ENCODE assay signal across 14 cellular contexts in the genomic region with DNA sequence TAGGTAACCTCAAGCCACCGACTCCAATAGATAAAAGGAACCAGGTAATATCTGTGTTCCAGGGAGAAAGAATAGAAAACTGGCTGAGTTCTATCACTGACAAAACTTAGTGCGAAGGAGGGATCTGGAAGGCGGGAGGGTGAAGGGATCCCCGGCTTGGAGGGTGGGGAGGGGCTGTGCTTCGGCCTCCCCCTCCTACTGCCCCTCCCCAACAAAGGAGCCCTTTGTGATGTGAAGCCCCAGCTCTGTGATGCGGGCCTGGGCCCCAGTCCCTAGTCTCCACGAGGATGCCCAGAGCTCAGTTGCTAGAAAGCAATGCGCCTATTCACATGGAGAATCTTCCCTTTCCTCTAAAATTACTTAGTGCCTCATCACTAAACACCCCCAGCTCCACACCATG. TPM values are rescaled to one million over a fixed set of nuclear protein-coding genes. Genes with fewer than 3 reads are reported as not detected.
"Had no signal": no experiment of that assay in that cellular context is flagged by ENCODE, and none has a peak within 500 bp of the region (broad histone marks: within the 10 kb centered on the region; RNA-seq: fewer than 3 reads in every experiment).

Gene SPATA31C1, plus strand, starts transcription at position 301 of the 400 bp plus-strand sequence.

RNA-seq across cellular contexts. Expression of gene SPATA31C1, which starts in this region (rescaled TPM):
- total RNA-seq: stomach, subcutaneous adipose tissue, suprapubic skin, temporal lobe, thoracic aorta, thyroid gland, tibial nerve, transverse colon, upper lobe of left lung, upper lobe of right lung, ureter, vagina had no signal
- polyA plus RNA-seq: stomach, thymus, urinary bladder had no signal
